Comparison of ENCODE assay signal across 10 cellular contexts in genomic region chr7:80858141-80858903, GRCh38.
DNase-seq lines count a peak whose midpoint lies in the region; ATAC-seq and TF ChIP-seq lines count a peak whose summit lies in the region.
"Had no signal": no experiment of that assay in that cellular context is flagged by ENCODE, and none has a peak within 500 bp of the region (broad histone marks: within the 10 kb centered on the region; RNA-seq: fewer than 3 reads in every experiment).

No MANE protein-coding gene starts in this region.

- BruUV-seq in MCF 10A (replicated peaks; lab: Mats Ljungman, UMichigan) = no TSS peak

- H3K4me3 ChIP-seq in muscle layer of duodenum (ENCODE audit: low read depth in 1 of 2, low read length in 2 of 2) (no peak overlapping the region), lower leg skin (ENCODE audit: low read depth, poor library complexity, severe bottlenecking) (no peak overlapping the region), tibial nerve (no peak overlapping the region)

- DNase-seq in GM03348 (ENCODE audit: low spot score) (peak; percentile 4), MCF 10A (ENCODE audit: unreplicated experiment) (peak; percentile 36), posterior cingulate gyrus (no peak), lower leg skin (ENCODE audit: low spot score in 2 of 2) (no peak), G401 (ENCODE audit: low spot score) (no peak), tibial nerve (ENCODE audit: low spot score in 2 of 2) (no peak)
- DNase-seq: NCI-H1092; stimulated activated CD8-positive, alpha-beta memory T cell treated with anti-CD3 and anti-CD28 coated beads, Interleukin-4, amount 100 ng/mL, for 48 hours had no signal

- no peaks in the 10 kb centered on the region for H3K36me3 ChIP-seq in muscle layer of duodenum (ENCODE audit: control insufficient read depth in 1 of 2, insufficient read depth in 2 of 2, low read length in 2 of 2)
- no peaks in the 10 kb centered on the region for H3K36me3 ChIP-seq in tibial nerve

- in situ Hi-C loops in G401 (cut with HindIII; ENCODE audit: low sequenced_read_pairs) = no loop called here

- TF ChIP-seq CTCF in MCF 10A (IDR thresholded peaks at IDR 0.05; ENCODE audit: unreplicated experiment) (no peak), lower leg skin (IDR thresholded peaks at IDR 0.05) (no peak), tibial nerve (IDR thresholded peaks at IDR 0.05) (no peak)

- no peak for TF ChIP-seq EP300 in tibial nerve (IDR thresholded peaks at IDR 0.05)

- peak overlapping the region; percentile 94 for H3K27ac Mint-ChIP-seq in MCF 10A (ENCODE audit: low read depth, unreplicated experiment)

- POLR2A ChIA-PET in MCF 10A (lab: Yijun Ruan, JAX) = interaction anchor here (0.7 to 2.0 kb wide), 8 partner anchors 12 to 155 kb away, joined by 3 to 16 read pairs (median 6); partner anchors contain the start of gene SEMA3C

- peaks cover 0 to 12% of the 10 kb centered on the region in 2 donors for H3K4me1 ChIP-seq in muscle layer of duodenum (ENCODE audit: control insufficient read depth in 1 of 2, insufficient read depth in 2 of 2, low read length in 2 of 2)
- H3K4me1 ChIP-seq in tibial nerve = peaks cover 0 to 21% (median 0%) of the 10 kb centered on the region in 4 donors

- peak; percentile 38 for ATAC-seq in HG02885 (IDR thresholded peaks at IDR 0.05; ENCODE audit: poor library complexity, unreplicated experiment)

- TF ChIP-seq POLR2A in lower leg skin (IDR thresholded peaks at IDR 0.05) (no peak), tibial nerve (IDR thresholded peaks at IDR 0.05) (no peak)

- 60 to 68% methylated on average over 3 of the region's 3 CpGs for WGBS in lower leg skin, 2 donors
- 63 to 65% methylated on average over 3 of the region's 3 CpGs for WGBS in tibial nerve, 2 donors

- intact Hi-C loops in MCF 10A (cut with micrococcal nuclease) = no loop called here
- intact Hi-C loops in posterior cingulate gyrus (cut with DNase I) = no loop called here
- intact Hi-C loops in lower leg skin (cut with DNase I; ENCODE audit: low total_unique reads) = no loop called here

- no peaks in the 10 kb centered on the region for H3K27me3 Mint-ChIP-seq in MCF 10A (ENCODE audit: insufficient read depth, unreplicated experiment)

- H3K27ac ChIP-seq in muscle layer of duodenum (ENCODE audit: low read length) (peak overlapping the region; percentile 53), tibial nerve (peak overlapping the region in 2 of 4 donors; percentile 19 to 48)

- peaks cover 32% of the 10 kb centered on the region for H3K4me1 Mint-ChIP-seq in MCF 10A (ENCODE audit: insufficient read depth, unreplicated experiment)

- peak overlapping the region; percentile 41 for H3K4me3 Mint-ChIP-seq in MCF 10A (ENCODE audit: unreplicated experiment)

- H3K9me3 ChIP-seq in muscle layer of duodenum (ENCODE audit: control insufficient read depth in 1 of 2, low read length in 2 of 2) (no peaks in the 10 kb centered on the region), tibial nerve (peaks cover 0 to 9% (median 0%) of the 10 kb centered on the region in 4 donors)

- H3K36me3 Mint-ChIP-seq in MCF 10A (ENCODE audit: insufficient read depth, unreplicated experiment) = peaks cover 31% of the 10 kb centered on the region

- CTCF ChIA-PET in MCF 10A (lab: Yijun Ruan, JAX) = no interaction called here

- H3K27me3 ChIP-seq in muscle layer of duodenum (ENCODE audit: low read depth, low read length) (no peaks in the 10 kb centered on the region), tibial nerve (no peaks in the 10 kb centered on the region)

- H3K9me3 Mint-ChIP-seq in MCF 10A (ENCODE audit: unreplicated experiment) = no peaks in the 10 kb centered on the region

Comparison
In these comparisons a context has a peak if more than half of its experiments do, and no peak if none do; other contexts are left out.
1. DNase-seq: peak in GM03348 (single experiment) and MCF 10A (single experiment); none in posterior cingulate gyrus (0 of 10), lower leg skin (0 of 2), G401 (single experiment) and tibial nerve (0 of 2).